12 cellular contexts compared by ENCODE assay signal in the genomic region with DNA sequence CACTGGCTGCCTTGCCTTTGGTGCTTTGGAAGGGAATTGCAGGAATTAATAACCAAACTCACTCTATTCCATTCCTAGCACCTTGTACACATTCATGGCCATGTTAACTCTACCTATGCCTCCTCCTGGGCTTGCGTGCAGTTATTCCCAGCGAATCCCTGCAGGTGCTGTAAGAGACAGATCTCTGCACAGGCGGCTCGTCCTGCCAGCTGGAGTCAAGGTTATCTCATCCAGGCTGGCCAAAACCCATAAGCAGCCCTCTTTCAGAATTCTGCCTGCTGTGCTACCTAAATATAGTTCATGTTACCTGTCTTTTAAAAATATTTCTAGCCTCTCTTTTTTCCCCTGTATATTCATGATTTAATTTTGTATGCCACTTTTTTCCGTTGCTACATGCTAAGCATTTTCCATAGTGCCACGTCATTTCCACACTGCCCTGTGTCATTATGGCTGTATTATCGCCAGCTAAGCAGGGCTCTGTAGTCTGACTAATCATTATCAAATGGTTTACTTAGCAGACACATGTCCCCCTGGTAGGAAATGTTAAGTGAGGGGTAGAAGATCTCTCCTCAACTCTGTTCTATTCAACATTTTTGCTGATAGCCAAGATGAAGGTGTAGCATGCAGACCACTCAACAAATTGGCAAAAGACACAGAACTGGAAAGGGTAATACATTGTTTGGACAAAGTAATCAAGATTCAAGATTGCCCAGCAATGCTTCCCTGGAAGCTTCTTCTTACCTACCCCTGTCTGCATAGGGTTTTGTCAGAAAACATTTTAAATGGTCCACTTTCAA.
DNase-seq lines count a peak whose midpoint lies in the region; ATAC-seq and TF ChIP-seq lines count a peak whose summit lies in the region.
"Had no signal": no experiment of that assay in that cellular context is flagged by ENCODE, and none has a peak within 500 bp of the region (broad histone marks: within the 10 kb centered on the region; RNA-seq: fewer than 3 reads in every experiment).

No MANE protein-coding gene starts in this region.

- no peaks in the 10 kb centered on the region for H4K20me1 ChIP-seq in OCI-LY3 (ENCODE audit: insufficient read depth, low read length)
- H4K20me1 ChIP-seq in OCI-LY7 (ENCODE audit: insufficient read depth, low read length), result no peaks in the 10 kb centered on the region

- intact Hi-C loops in OCI-LY7 (cut with micrococcal nuclease; ENCODE audit: unreplicated experiment), result no loop called here

- no peak overlapping the region for H2AK5ac ChIP-seq in neuronal stem cell (ENCODE audit: low read depth, low read length)

- no peak overlapping the region for H3K27ac ChIP-seq in OCI-LY3 (ENCODE audit: low read length)
- no peak overlapping the region for H3K27ac ChIP-seq in neuronal stem cell (replicated peaks; ENCODE audit: low read length)
- H3K27ac ChIP-seq in OCI-LY7 (ENCODE audit: low read depth, low read length, poor library complexity, severe bottlenecking), result no peak overlapping the region
- H3K27ac ChIP-seq: colonic mucosa had no signal

- CTCF ChIA-PET in OCI-LY7 (lab: Charles Lee; ENCODE audit: unreplicated experiment), result no interaction called here

- no peak overlapping the region for H2BK12ac ChIP-seq in neuronal stem cell (ENCODE audit: low read length)

- H3K4ac ChIP-seq in neuronal stem cell (ENCODE audit: low read length), result no peak overlapping the region

- H3K4me1 ChIP-seq in OCI-LY3 (ENCODE audit: low read length) (peaks cover 39% of the 10 kb centered on the region), neuronal stem cell (ENCODE audit: control insufficient read depth in 2 of 2, insufficient read depth in 1 of 2, low read depth in 1 of 2, low read length in 2 of 2) (peaks cover 8 to 19% of the 10 kb centered on the region in 2 donors), OCI-LY7 (ENCODE audit: insufficient read depth, low read length, poor library complexity, severe bottlenecking) (peaks cover 9% of the 10 kb centered on the region)
- H3K4me1 ChIP-seq: colonic mucosa had no signal

- no peak for ATAC-seq in HG02938 (IDR thresholded peaks at IDR 0.05; ENCODE audit: unreplicated experiment)

- no peak overlapping the region for H3K9ac ChIP-seq in OCI-LY3 (ENCODE audit: low read length)
- H3K9ac ChIP-seq in neuronal stem cell (ENCODE audit: low read depth, low read length, poor library complexity), result no peak overlapping the region

- H4K8ac ChIP-seq in neuronal stem cell (ENCODE audit: low read depth, low read length), result no peak overlapping the region

- peaks cover 42% of the 10 kb centered on the region for H3K27me3 ChIP-seq in OCI-LY3 (ENCODE audit: low read depth, low read length)
- peaks cover 0 to 47% (median 0%) of the 10 kb centered on the region in 3 experiments for H3K27me3 ChIP-seq in neuronal stem cell (ENCODE audit: control insufficient read depth in 3 of 3, insufficient read depth in 3 of 3, low read depth in 1 of 3, low read length in 3 of 3)
- H3K27me3 ChIP-seq: colonic mucosa had no signal

- H3K36me3 ChIP-seq in OCI-LY3 (replicated peaks; ENCODE audit: low read depth, low read length) (no peaks in the 10 kb centered on the region), neuronal stem cell (replicated peaks in 1 of 2; ENCODE audit: control insufficient read depth in 2 of 2, insufficient read depth in 2 of 2, low read length in 2 of 2) (no peaks in the 10 kb centered on the region), OCI-LY7 (ENCODE audit: insufficient read depth, low read length) (no peaks in the 10 kb centered on the region)
- H3K36me3 ChIP-seq: colonic mucosa had no signal

- POLR2A ChIA-PET in OCI-LY7 (lab: Charles Lee), result no interaction called here

- H3K79me1 ChIP-seq in neuronal stem cell (ENCODE audit: low read depth, low read length), result no peaks in the 10 kb centered on the region

- no TSS peak for BruUV-seq in OCI-LY7 (replicated peaks; lab: Mats Ljungman, UMichigan)

- H2BK120ac ChIP-seq in neuronal stem cell (ENCODE audit: low read depth, low read length), result no peak overlapping the region

- TF ChIP-seq CTCF in OCI-LY3 (IDR thresholded peaks at IDR 0.05; ENCODE audit: low read depth, low read length) (no peak), OCI-LY7 (conservative IDR thresholded peaks at IDR 0.05; ENCODE audit: low read length) (no peak)

- H3K23ac ChIP-seq in neuronal stem cell (ENCODE audit: low read depth, low read length, poor library complexity), result no peak overlapping the region

- no peak overlapping the region for H2BK15ac ChIP-seq in neuronal stem cell (ENCODE audit: low read length)

- no CpG with 5 or more reads among the region's 7 CpGs for WGBS in neuronal stem cell (ENCODE audit: extremely low coverage in 2 of 2, insufficient read length in 2 of 2, insufficient replicate concordance in 1 of 2), 2 donors

- H2AFZ ChIP-seq in OCI-LY3 (ENCODE audit: low read depth, low read length) (no peak overlapping the region), neuronal stem cell (ENCODE audit: low read length) (no peak overlapping the region), OCI-LY7 (ENCODE audit: low read length) (no peak overlapping the region)

- H3K79me2 ChIP-seq in OCI-LY3 (ENCODE audit: low read length) (no peaks in the 10 kb centered on the region), OCI-LY7 (ENCODE audit: insufficient read depth, low read depth, low read length) (no peaks in the 10 kb centered on the region)

- DNase-seq in NCI-H187 treated with DMSO at 0.1 percent for 48 hours (lab: John Stamatoyannopoulos, UW), result peak; percentile 22
- no peak for DNase-seq in NCI-H187 (lab: John Stamatoyannopoulos, UW)
- peak; percentile 30 for DNase-seq in CD1c-positive myeloid dendritic cell (ENCODE audit: extremely low spot score)
- DNase-seq in dermis blood vessel endothelial cell, result peak; percentile 79
- DNase-seq in neuronal stem cell (ENCODE audit: low spot score), result no peak
- DNase-seq in OCI-LY7 (ENCODE audit: low spot score), result no peak
- DNase-seq: colonic mucosa, DMS 273 treated with DMSO at 0.1 percent for 48 hours, NCI-H446 treated with DMSO at 0.1 percent for 48 hours, small intestine had no signal

- H3K18ac ChIP-seq in neuronal stem cell (ENCODE audit: low read length), result no peak overlapping the region

- peak overlapping the region; percentile 60 for H3K4me2 ChIP-seq in OCI-LY3 (ENCODE audit: low read length)
- H3K4me2 ChIP-seq in neuronal stem cell (ENCODE audit: insufficient read depth, low read length, poor library complexity, severe bottlenecking), result no peak overlapping the region
- no peak overlapping the region for H3K4me2 ChIP-seq in OCI-LY7 (ENCODE audit: low read length)

- H3K14ac ChIP-seq in neuronal stem cell (ENCODE audit: low read length), result no peak overlapping the region

- no peak overlapping the region for H2BK5ac ChIP-seq in neuronal stem cell (ENCODE audit: low read length)

- H3K9me2 ChIP-seq in OCI-LY7 (ENCODE audit: insufficient read depth, low read length), result no peaks in the 10 kb centered on the region

- no peak overlapping the region for H4K91ac ChIP-seq in neuronal stem cell (ENCODE audit: low read depth, low read length, poor library complexity)

- peak overlapping the region; percentile 35; the same call in 1 of the 2 replicates for H3K4me3 ChIP-seq in OCI-LY3 (ENCODE audit: low read length)
- H3K4me3 ChIP-seq in neuronal stem cell (ENCODE audit: low read length in 2 of 2), result no peak overlapping the region
- H3K4me3 ChIP-seq in OCI-LY7 (ENCODE audit: low read depth, low read length, poor library complexity, severe bottlenecking), result no peak overlapping the region
- H3K4me3 ChIP-seq: colonic mucosa had no signal

- H3K9me3 ChIP-seq in OCI-LY3 (ENCODE audit: insufficient read depth, low read length), result no peaks in the 10 kb centered on the region
- no peaks in the 10 kb centered on the region for H3K9me3 ChIP-seq in neuronal stem cell (replicated peaks in 1 of 2; ENCODE audit: control insufficient read depth in 2 of 2, insufficient read depth in 1 of 2, low read depth in 1 of 2, low read length in 2 of 2)
- H3K9me3 ChIP-seq in OCI-LY7 (ENCODE audit: low read length), result no peaks in the 10 kb centered on the region
- H3K9me3 ChIP-seq: colonic mucosa had no signal

Comparison
In these comparisons a context has a peak if more than half of its experiments do, and no peak if none do; other contexts are left out.
1. DNase-seq: peak in NCI-H187 treated with DMSO at 0.1 percent for 48 hours (single experiment), CD1c-positive myeloid dendritic cell (single experiment) and dermis blood vessel endothelial cell (single experiment); none in NCI-H187 (0 of 2), neuronal stem cell (single experiment) and OCI-LY7 (single experiment).